Comparison of ENCODE assay signal across 18 cellular contexts in the genomic region with DNA sequence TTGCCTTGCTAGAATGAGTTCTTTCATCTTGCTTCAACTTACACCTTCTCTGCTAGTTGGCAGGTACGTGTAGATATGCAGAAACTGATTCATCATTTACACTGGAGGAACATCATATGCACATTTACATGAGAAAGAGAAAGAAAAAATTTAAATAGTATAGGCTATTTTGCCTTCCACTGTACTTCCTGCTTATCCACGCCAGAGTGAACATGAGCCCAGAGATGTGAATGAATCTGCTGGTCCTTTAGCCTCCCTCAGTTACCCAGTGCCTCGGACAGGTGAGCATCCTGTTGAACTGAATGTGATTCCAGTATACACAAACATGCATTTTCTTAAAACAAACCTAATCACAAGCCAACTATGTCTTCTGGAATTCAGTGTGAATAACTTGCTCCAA.
DNase-seq lines count a peak whose midpoint lies in the region; ATAC-seq and TF ChIP-seq lines count a peak whose summit lies in the region.
"Had no signal": no experiment of that assay in that cellular context is flagged by ENCODE, and none has a peak within 500 bp of the region (broad histone marks: within the 10 kb centered on the region; RNA-seq: fewer than 3 reads in every experiment).

No MANE protein-coding gene starts in this region.

- H3K27me3 Mint-ChIP-seq in activated naive CD8-positive, alpha-beta T cell treated with anti-CD3 and anti-CD28 coated beads, Interleukin-2, amount 10 ng/mL, durations not matched to agents 7 days and 5 days = no peaks in the 10 kb centered on the region
- no peaks in the 10 kb centered on the region for H3K27me3 Mint-ChIP-seq in activated naive CD8-positive, alpha-beta T cell treated with anti-CD3 and anti-CD28 coated beads for 36 hours
- no peaks in the 10 kb centered on the region for H3K27me3 Mint-ChIP-seq in stimulated activated naive B cell treated with anti-CD40 and anti-IgM and Interleukin-4, amounts not matched to agents 10 μg/mL and 1 μg/mL and 100 μg/mL, for 72 hours
- no peaks in the 10 kb centered on the region for H3K27me3 Mint-ChIP-seq in MCF 10A (ENCODE audit: insufficient read depth, unreplicated experiment)
- H3K27me3 Mint-ChIP-seq: activated CD4-positive, alpha-beta memory T cell treated with anti-CD3 and anti-CD28 coated beads for 36 hours had no signal

- DNase-seq in activated naive CD8-positive, alpha-beta T cell treated with anti-CD3 and anti-CD28 coated beads, Interleukin-2, amount 10 ng/mL, durations not matched to agents 7 days and 5 days = no peak
- no peak for DNase-seq in activated naive CD8-positive, alpha-beta T cell treated with anti-CD3 and anti-CD28 coated beads for 36 hours
- no peak for DNase-seq in stimulated activated naive B cell treated with anti-CD40 and anti-IgM and Interleukin-4, amounts not matched to agents 10 μg/mL and 1 μg/mL and 100 μg/mL, for 72 hours
- DNase-seq in activated CD4-positive, CD25-positive, alpha-beta regulatory T cell treated with anti-CD3 and anti-CD28 coated beads, Interleukin-2, amount 50 U/mL, for 72 hours = no peak
- no peak for DNase-seq in MCF 10A (ENCODE audit: unreplicated experiment)
- DNase-seq: activated CD4-positive, alpha-beta memory T cell treated with anti-CD3 and anti-CD28 coated beads for 36 hours; activated T-cell treated with anti-CD3 and anti-CD28 coated beads, Interleukin-2, amount 50 U/mL, for 48 hours; DND-41; heart left ventricle; islet precursor cell; KBM-7; NCI-H1048; NCI-H748 treated with DMSO at 0.1 percent for 48 hours; Peyer's patch had no signal

- H3K36me3 Mint-ChIP-seq in activated naive CD8-positive, alpha-beta T cell treated with anti-CD3 and anti-CD28 coated beads, Interleukin-2, amount 10 ng/mL, durations not matched to agents 7 days and 5 days = peaks cover 12% of the 10 kb centered on the region
- peaks cover 2% of the 10 kb centered on the region for H3K36me3 Mint-ChIP-seq in activated naive CD8-positive, alpha-beta T cell treated with anti-CD3 and anti-CD28 coated beads for 36 hours
- peaks cover 21 to 28% of the 10 kb centered on the region in 2 donors for H3K36me3 Mint-ChIP-seq in stimulated activated naive B cell treated with anti-CD40 and anti-IgM and Interleukin-4, amounts not matched to agents 10 μg/mL and 1 μg/mL and 100 μg/mL, for 72 hours
- H3K36me3 Mint-ChIP-seq in MCF 10A (ENCODE audit: insufficient read depth, unreplicated experiment) = peaks cover 39% of the 10 kb centered on the region

- no TSS peak for BruUV-seq in MCF 10A (replicated peaks; lab: Mats Ljungman, UMichigan)

- intact Hi-C loops in MCF 10A (cut with micrococcal nuclease) = no loop called here

- ATAC-seq in activated naive CD8-positive, alpha-beta T cell treated with anti-CD3 and anti-CD28 coated beads, Interleukin-2, amount 10 ng/mL, durations not matched to agents 7 days and 5 days (ENCODE audit: low read depth) = no peak
- ATAC-seq in HG02678 (IDR thresholded peaks at IDR 0.05; ENCODE audit: unreplicated experiment) (peak; percentile 79), HG03571 (IDR thresholded peaks at IDR 0.05; ENCODE audit: unreplicated experiment) (peak; percentile 52), esophagus mucosa (no peak)
- ATAC-seq in stimulated activated naive B cell treated with anti-CD40 and anti-IgM and Interleukin-4, amounts not matched to agents 10 μg/mL and 1 μg/mL and 100 μg/mL, for 72 hours (replicated peaks) = peak; percentile 27 to 42
- ATAC-seq: heart left ventricle had no signal

- no peak overlapping the region for H3K4me3 Mint-ChIP-seq in activated naive CD8-positive, alpha-beta T cell treated with anti-CD3 and anti-CD28 coated beads, Interleukin-2, amount 10 ng/mL, durations not matched to agents 7 days and 5 days
- no peak overlapping the region for H3K4me3 Mint-ChIP-seq in activated naive CD8-positive, alpha-beta T cell treated with anti-CD3 and anti-CD28 coated beads for 36 hours
- no peak overlapping the region for H3K4me3 Mint-ChIP-seq in stimulated activated naive B cell treated with anti-CD40 and anti-IgM and Interleukin-4, amounts not matched to agents 10 μg/mL and 1 μg/mL and 100 μg/mL, for 72 hours
- no peak overlapping the region for H3K4me3 Mint-ChIP-seq in MCF 10A (ENCODE audit: unreplicated experiment)
- H3K4me3 Mint-ChIP-seq: activated CD4-positive, alpha-beta memory T cell treated with anti-CD3 and anti-CD28 coated beads for 36 hours; mesothelial cell of epicardium had no signal

- peak overlapping the region; percentile 28 for H3K27ac Mint-ChIP-seq in activated naive CD8-positive, alpha-beta T cell treated with anti-CD3 and anti-CD28 coated beads, Interleukin-2, amount 10 ng/mL, durations not matched to agents 7 days and 5 days
- H3K27ac Mint-ChIP-seq in activated naive CD8-positive, alpha-beta T cell treated with anti-CD3 and anti-CD28 coated beads for 36 hours = no peak overlapping the region
- H3K27ac Mint-ChIP-seq in stimulated activated naive B cell treated with anti-CD40 and anti-IgM and Interleukin-4, amounts not matched to agents 10 μg/mL and 1 μg/mL and 100 μg/mL, for 72 hours = no peak overlapping the region
- H3K27ac Mint-ChIP-seq in MCF 10A (ENCODE audit: low read depth, unreplicated experiment) = no peak overlapping the region
- H3K27ac Mint-ChIP-seq: activated CD4-positive, alpha-beta memory T cell treated with anti-CD3 and anti-CD28 coated beads for 36 hours; mesothelial cell of epicardium had no signal

- H3K9me3 Mint-ChIP-seq in activated naive CD8-positive, alpha-beta T cell treated with anti-CD3 and anti-CD28 coated beads, Interleukin-2, amount 10 ng/mL, durations not matched to agents 7 days and 5 days = no peaks in the 10 kb centered on the region
- no peaks in the 10 kb centered on the region for H3K9me3 Mint-ChIP-seq in activated naive CD8-positive, alpha-beta T cell treated with anti-CD3 and anti-CD28 coated beads for 36 hours
- peaks cover 3 to 4% of the 10 kb centered on the region in 2 donors for H3K9me3 Mint-ChIP-seq in stimulated activated naive B cell treated with anti-CD40 and anti-IgM and Interleukin-4, amounts not matched to agents 10 μg/mL and 1 μg/mL and 100 μg/mL, for 72 hours
- peaks cover 7% of the 10 kb centered on the region for H3K9me3 Mint-ChIP-seq in MCF 10A (ENCODE audit: unreplicated experiment)
- H3K9me3 Mint-ChIP-seq: activated CD4-positive, alpha-beta memory T cell treated with anti-CD3 and anti-CD28 coated beads for 36 hours; mesothelial cell of epicardium had no signal

- CTCF ChIA-PET in MCF 10A (lab: Yijun Ruan, JAX) = no interaction called here

- POLR2A ChIA-PET in activated naive CD8-positive, alpha-beta T cell treated with anti-CD3 and anti-CD28 coated beads, Interleukin-2, amount 10 ng/mL, durations not matched to agents 7 days and 5 days (lab: Charles Lee) = no interaction called here
- POLR2A ChIA-PET in MCF 10A (lab: Yijun Ruan, JAX) = no interaction called here

- peaks cover 7% of the 10 kb centered on the region for H3K4me1 Mint-ChIP-seq in activated naive CD8-positive, alpha-beta T cell treated with anti-CD3 and anti-CD28 coated beads, Interleukin-2, amount 10 ng/mL, durations not matched to agents 7 days and 5 days
- H3K4me1 Mint-ChIP-seq in activated naive CD8-positive, alpha-beta T cell treated with anti-CD3 and anti-CD28 coated beads for 36 hours = no peaks in the 10 kb centered on the region
- H3K4me1 Mint-ChIP-seq in stimulated activated naive B cell treated with anti-CD40 and anti-IgM and Interleukin-4, amounts not matched to agents 10 μg/mL and 1 μg/mL and 100 μg/mL, for 72 hours = peaks cover 16 to 23% of the 10 kb centered on the region in 2 donors
- peaks cover 13% of the 10 kb centered on the region for H3K4me1 Mint-ChIP-seq in MCF 10A (ENCODE audit: insufficient read depth, unreplicated experiment)

- no peak for TF ChIP-seq CTCF in MCF 10A (IDR thresholded peaks at IDR 0.05; ENCODE audit: unreplicated experiment)

Comparison
In these comparisons a context has a peak if more than half of its experiments do, and no peak if none do; other contexts are left out.
1. ATAC-seq: peak in HG02678 (single experiment), HG03571 (single experiment) and stimulated activated naive B cell treated with anti-CD40 and anti-IgM and Interleukin-4, amounts not matched to agents 10 μg/mL and 1 μg/mL and 100 μg/mL, for 72 hours (2 of 2); none in activated naive CD8-positive, alpha-beta T cell treated with anti-CD3 and anti-CD28 coated beads, Interleukin-2, amount 10 ng/mL, durations not matched to agents 7 days and 5 days (single experiment) and esophagus mucosa (single experiment).